Comparison of ENCODE assay signal across 8 cellular contexts in genomic region chr7:116525913-116526857, GRCh38. TPM values are rescaled to one million over a fixed set of nuclear protein-coding genes. Genes with fewer than 3 reads are reported as not detected.
A peak's percentile ranks its signal among the peaks of the same experiment; 100 is the strongest.
DNase-seq lines count a peak whose midpoint lies in the region; ATAC-seq, FAIRE-seq and TF ChIP-seq lines count a peak whose summit lies in the region.

No MANE protein-coding gene starts in this region.

- TF ChIP-seq CTCF in osteoblast (IDR thresholded peaks at IDR 0.05; ENCODE audit: extremely low read depth, low read depth, low read length), result peak; percentile 57

- no peak overlapping the region for H3K27ac Mint-ChIP-seq in activated naive CD4-positive, alpha-beta T cell treated with anti-CD3 and anti-CD28 coated beads, Interleukin-2, amount 50 U/mL, for 72 hours

- peaks cover 0 to 10% of the 10 kb centered on the region in 2 donors for H3K36me3 Mint-ChIP-seq in activated naive CD4-positive, alpha-beta T cell treated with anti-CD3 and anti-CD28 coated beads, Interleukin-2, amount 50 U/mL, for 72 hours

- peaks cover 61% of the 10 kb centered on the region for H3K79me2 ChIP-seq in osteoblast (ENCODE audit: insufficient read depth, low read length)

- DNase-seq in D341Med (ENCODE audit: low spot score) (peak; percentile 91), SJCRH30 (peak; percentile 80 to 81), Right ventricle myocardium inferior (ENCODE audit: missing footprints) (peak; percentile 89), osteoblast (ENCODE audit: insufficient read length, low spot score, missing footprints) (peak; percentile 93), urothelium cell line (ENCODE audit: low spot score) (peak; percentile 80)
- DNase-seq in activated naive CD4-positive, alpha-beta T cell treated with anti-CD3 and anti-CD28 coated beads, Interleukin-2, amount 50 U/mL, for 72 hours (ENCODE audit: low spot score in 2 of 2), result peak; percentile 61 to 70

- peaks cover 8% of the 10 kb centered on the region for H3K36me3 ChIP-seq in SJCRH30
- H3K36me3 ChIP-seq in osteoblast (ENCODE audit: insufficient read depth, low read length), result peaks cover 19% of the 10 kb centered on the region

- H3K9me3 ChIP-seq in SJCRH30 (replicated peaks), result no peaks in the 10 kb centered on the region
- H3K9me3 ChIP-seq in osteoblast (ENCODE audit: low read depth, low read length), result no peaks in the 10 kb centered on the region

- H4K20me1 ChIP-seq in osteoblast (ENCODE audit: insufficient read depth, low read length), result peaks cover 2% of the 10 kb centered on the region

- no peak for FAIRE-seq in urothelium cell line (lab: Jason Lieb, UNC)

- peak overlapping the region; percentile 82 for H3K27ac ChIP-seq in SJCRH30
- H3K27ac ChIP-seq in osteoblast (ENCODE audit: low read depth, low read length), result peak overlapping the region; percentile 88

- peak overlapping the region; percentile 96 for H3K4me2 ChIP-seq in osteoblast (ENCODE audit: insufficient read depth, low read length)

- H3K27me3 ChIP-seq in SJCRH30, result no peaks in the 10 kb centered on the region
- no peaks in the 10 kb centered on the region for H3K27me3 ChIP-seq in osteoblast (ENCODE audit: insufficient read depth, low read length)

- peak overlapping the region; percentile 77 for H2AFZ ChIP-seq in osteoblast (ENCODE audit: low read length)

- H3K4me3 ChIP-seq in SJCRH30, result peak overlapping the region; percentile 64
- peak overlapping the region; percentile 96 for H3K4me3 ChIP-seq in osteoblast (ENCODE audit: insufficient read depth, low read length)

- H3K4me1 ChIP-seq in SJCRH30 (peaks cover 39% of the 10 kb centered on the region), osteoblast (ENCODE audit: insufficient read depth, low read length) (peaks cover 65% of the 10 kb centered on the region)

- peak; percentile 86 for ATAC-seq in GM19463 (IDR thresholded peaks at IDR 0.05; ENCODE audit: unreplicated experiment)
- peak; percentile 91 for ATAC-seq in HG03558 (IDR thresholded peaks at IDR 0.05; ENCODE audit: extremely low read depth, unreplicated experiment)
- ATAC-seq in activated naive CD4-positive, alpha-beta T cell treated with anti-CD3 and anti-CD28 coated beads, Interleukin-2, amount 50 U/mL, for 72 hours, result peak; percentile 91 to 96
- peak; percentile 90 for ATAC-seq in Right ventricle myocardium inferior

- intact Hi-C loops in Right ventricle myocardium inferior (cut with DNase I), result loop anchor here (1.0 to 2.0 kb wide), 5 partner anchors 63 to 255 kb away; no protein-coding TSS in a partner anchor

- no peaks in the 10 kb centered on the region for H3K9me3 Mint-ChIP-seq in activated naive CD4-positive, alpha-beta T cell treated with anti-CD3 and anti-CD28 coated beads, Interleukin-2, amount 50 U/mL, for 72 hours

RNA-seq across cellular contexts. Expression of gene CAV1, which starts 1.3 kb away (rescaled TPM):
- total RNA-seq in SJCRH30 (2014; rRNA removed; shearing (Covaris generic)), result 22.2 and 23.7 TPM in 2 replicates
- not detected for total RNA-seq in activated naive CD4-positive, alpha-beta T cell treated with anti-CD3 and anti-CD28 coated beads, Interleukin-2, amount 50 U/mL, for 72 hours
- total RNA-seq in Right ventricle myocardium inferior (387 TPM), osteoblast (291 and 337 TPM in 2 replicates)

RNA-seq across cellular contexts. Expression of gene CAV2, which starts 26.6 kb away (rescaled TPM):
- total RNA-seq in SJCRH30 (2014; rRNA removed; shearing (Covaris generic)), result 21.6 and 25.2 TPM in 2 replicates
- total RNA-seq in activated naive CD4-positive, alpha-beta T cell treated with anti-CD3 and anti-CD28 coated beads, Interleukin-2, amount 50 U/mL, for 72 hours, result under 1 TPM in 1 of 2 donors, not detected in 1; 0.12 TPM
- total RNA-seq in Right ventricle myocardium inferior (239 TPM), osteoblast (62.8 and 67.3 TPM in 2 replicates)

Comparison
In these comparisons a context has a peak if more than half of its experiments do, and no peak if none do; other contexts are left out.
1. Peak in every context shown above with its lines: DNase-seq, ATAC-seq, H3K4me3 ChIP-seq and H3K27ac ChIP-seq.
2. RNA of gene CAV1, which starts 1.3 kb away (total RNA-seq): 387 TPM in Right ventricle myocardium inferior (single experiment), 291 to 337 TPM in osteoblast and 22.2 to 23.7 TPM in SJCRH30; not detected in activated naive CD4-positive, alpha-beta T cell treated with anti-CD3 and anti-CD28 coated beads, Interleukin-2, amount 50 U/mL, for 72 hours; every median in the first group is over 10 times any median in the second.
3. RNA of gene CAV2, which starts 26.6 kb away (total RNA-seq): 239 TPM in Right ventricle myocardium inferior (single experiment), 62.8 to 67.3 TPM in osteoblast and 21.6 to 25.2 TPM in SJCRH30; 0.12 TPM in activated naive CD4-positive, alpha-beta T cell treated with anti-CD3 and anti-CD28 coated beads, Interleukin-2, amount 50 U/mL, for 72 hours; every median in the first group is over 10 times any median in the second.